ENCODE assay signal across 34 cellular contexts in genomic region chr3:169029674-169030285, GRCh38.
"Had no signal": no experiment of that assay in that cellular context is flagged by ENCODE, and none has a peak within 500 bp of the region (broad histone marks: within the 10 kb centered on the region; RNA-seq: fewer than 3 reads in every experiment).

No MANE protein-coding gene starts in this region.

- H3K36me3 Mint-ChIP-seq: activated naive CD4-positive, alpha-beta T cell treated with anti-CD3 and anti-CD28 coated beads, Interleukin-2, amount 50 U/mL, for 24 hours; activated naive CD8-positive, alpha-beta T cell treated with anti-CD3 and anti-CD28 coated beads, Interleukin-2, amount 10 ng/mL, durations not matched to agents 7 days and 5 days had no signal

- H3K4me1 Mint-ChIP-seq: activated CD4-positive, alpha-beta T cell treated with anti-CD3 and anti-CD28 coated beads, Interleukin-2, amount 10 ng/mL, durations not matched to agents 24 days and 14 days; activated naive CD4-positive, alpha-beta T cell treated with anti-CD3 and anti-CD28 coated beads, Interleukin-2, amount 50 U/mL, for 24 hours; activated naive CD8-positive, alpha-beta T cell treated with anti-CD3 and anti-CD28 coated beads, Interleukin-2, amount 10 ng/mL, durations not matched to agents 7 days and 5 days had no signal

- ATAC-seq: activated CD8-positive, alpha-beta T cell treated with anti-CD3 and anti-CD28 coated beads, Interleukin-2, amount 10 ng/mL, durations not matched to agents 7 days and 5 days; body of pancreas had no signal

- H3K4me3 Mint-ChIP-seq: activated CD4-positive, alpha-beta T cell treated with anti-CD3 and anti-CD28 coated beads, Interleukin-2, amount 10 ng/mL, durations not matched to agents 24 days and 14 days; activated CD8-positive, alpha-beta T cell treated with anti-CD3 and anti-CD28 coated beads, Interleukin-2, amount 10 ng/mL, durations not matched to agents 7 days and 5 days; activated naive CD4-positive, alpha-beta T cell treated with anti-CD3 and anti-CD28 coated beads, Interleukin-2, amount 50 U/mL, for 24 hours; activated naive CD8-positive, alpha-beta T cell treated with anti-CD3 and anti-CD28 coated beads, Interleukin-2, amount 10 ng/mL, durations not matched to agents 7 days and 5 days; activated T-cell treated with anti-CD3 and anti-CD28 coated beads, Interleukin-2, amount 50 U/mL, for 24 hours had no signal

- DNase-seq: activated CD4-positive, alpha-beta T cell treated with anti-CD3 and anti-CD28 coated beads for 1 hour; activated CD4-positive, alpha-beta T cell treated with anti-CD3 and anti-CD28 coated beads, Interleukin-2, amount 10 ng/mL, durations not matched to agents 24 days and 14 days; activated CD4-positive, alpha-beta T cell treated with anti-CD3 and anti-CD28 coated beads, Interleukin-2, amount 50 U/mL, for 48 hours; activated CD4-positive, CD25-positive, alpha-beta regulatory T cell; activated CD8-positive, alpha-beta T cell treated with anti-CD3 and anti-CD28 coated beads, Interleukin-2, amount 10 ng/mL, durations not matched to agents 7 days and 5 days; activated gamma-delta T cell; activated naive CD4-positive, alpha-beta T cell treated with Interleukin-2 at 50 U/mL for 16 hours; activated naive CD8-positive, alpha-beta T cell treated with anti-CD3 and anti-CD28 coated beads, Interleukin-2, amount 10 ng/mL, durations not matched to agents 7 days and 5 days; activated T-cell treated with anti-CD3 and anti-CD28 coated beads, Interleukin-2, amount 50 U/mL, for 24 hours; amygdala; body of pancreas; caudate nucleus; cerebellar nuclear complex; Kasumi-1; KBM-7; NCI-H1092 treated with DMSO at 0.1 percent for 48 hours; NCI-H1417; NCI-H146; NCI-H187; NCI-H2029 treated with DMSO at 0.1 percent for 48 hours; NCI-H2107; NCI-H2171; NCI-H510A; NCI-H526; NCI-H748 treated with DMSO at 0.1 percent for 48 hours; SHP77; SJCRH30; T1000; WERI-Rb-1 had no signal

- H3K27ac Mint-ChIP-seq: activated CD4-positive, alpha-beta T cell treated with anti-CD3 and anti-CD28 coated beads, Interleukin-2, amount 10 ng/mL, durations not matched to agents 24 days and 14 days; activated CD8-positive, alpha-beta T cell treated with anti-CD3 and anti-CD28 coated beads, Interleukin-2, amount 10 ng/mL, durations not matched to agents 7 days and 5 days; activated naive CD4-positive, alpha-beta T cell treated with anti-CD3 and anti-CD28 coated beads, Interleukin-2, amount 50 U/mL, for 24 hours; activated naive CD8-positive, alpha-beta T cell treated with anti-CD3 and anti-CD28 coated beads, Interleukin-2, amount 10 ng/mL, durations not matched to agents 7 days and 5 days; activated T-cell treated with anti-CD3 and anti-CD28 coated beads, Interleukin-2, amount 50 U/mL, for 24 hours; activated T-helper 2 cell treated with anti-CD3 and anti-CD28 coated beads, Interferon-gamma antibody, Interleukin-2, Interleukin-4, amounts not matched to agents 10 μg/mL and 5 μg/mL and 100 μg/mL, durations not matched to agents 14 hours and 24 hours and 36 hours had no signal

- H3K4me3 ChIP-seq: ascending aorta, body of pancreas, breast epithelium, SJCRH30, SK-N-MC had no signal

- H3K9me3 ChIP-seq: ascending aorta, body of pancreas, breast epithelium, SJCRH30 had no signal

- H3K9me3 Mint-ChIP-seq: activated CD4-positive, alpha-beta T cell treated with anti-CD3 and anti-CD28 coated beads, Interleukin-2, amount 10 ng/mL, durations not matched to agents 24 days and 14 days; activated naive CD4-positive, alpha-beta T cell treated with anti-CD3 and anti-CD28 coated beads, Interleukin-2, amount 50 U/mL, for 24 hours; activated naive CD8-positive, alpha-beta T cell treated with anti-CD3 and anti-CD28 coated beads, Interleukin-2, amount 10 ng/mL, durations not matched to agents 7 days and 5 days; activated T-helper 2 cell treated with anti-CD3 and anti-CD28 coated beads, Interferon-gamma antibody, Interleukin-2, Interleukin-4, amounts not matched to agents 10 μg/mL and 5 μg/mL and 100 μg/mL, durations not matched to agents 14 hours and 24 hours and 36 hours had no signal

- H3K36me3 ChIP-seq: ascending aorta, breast epithelium, SJCRH30, WERI-Rb-1 had no signal

- H3K27me3 Mint-ChIP-seq: activated CD4-positive, alpha-beta T cell treated with anti-CD3 and anti-CD28 coated beads, Interleukin-2, amount 10 ng/mL, durations not matched to agents 24 days and 14 days; activated naive CD4-positive, alpha-beta T cell treated with anti-CD3 and anti-CD28 coated beads, Interleukin-2, amount 50 U/mL, for 24 hours; activated naive CD8-positive, alpha-beta T cell treated with anti-CD3 and anti-CD28 coated beads, Interleukin-2, amount 10 ng/mL, durations not matched to agents 7 days and 5 days; activated T-cell treated with anti-CD3 and anti-CD28 coated beads, Interleukin-2, amount 50 U/mL, for 24 hours had no signal

- H3K4me1 ChIP-seq: body of pancreas, breast epithelium, SJCRH30 had no signal

- H3K27ac ChIP-seq: ascending aorta, body of pancreas, breast epithelium, SJCRH30, SK-N-MC, WERI-Rb-1 had no signal

- H3K27me3 ChIP-seq: ascending aorta, body of pancreas, breast epithelium, SJCRH30 had no signal
